In the genomic region with DNA sequence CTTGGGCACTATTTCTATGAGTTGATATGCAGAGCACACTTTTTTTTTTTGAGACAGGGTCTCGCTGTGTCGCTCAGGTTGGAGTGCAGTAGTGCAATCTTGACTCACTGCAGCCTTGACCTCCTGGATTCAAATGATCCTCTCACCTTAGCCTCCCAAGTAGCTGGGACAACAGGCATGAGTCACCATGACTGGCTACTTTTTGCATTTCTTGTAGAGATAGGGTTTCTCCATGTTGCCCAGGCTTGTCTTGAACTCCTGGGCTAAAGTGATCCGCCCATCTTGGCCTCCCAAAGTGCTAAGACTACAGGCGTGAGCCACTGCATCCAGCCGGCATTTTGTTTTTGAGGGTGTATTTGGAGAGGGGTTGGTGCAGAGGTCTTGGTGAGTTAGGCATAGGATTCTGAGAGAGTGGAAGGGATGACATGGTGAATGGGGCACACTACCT, we compare ENCODE assay signal across 22 cellular contexts. TPM values are rescaled to one million over a fixed set of nuclear protein-coding genes. Genes with fewer than 3 reads are reported as not detected.
DNase-seq lines count a peak whose midpoint lies in the region; ATAC-seq, FAIRE-seq and TF ChIP-seq lines count a peak whose summit lies in the region.
"Had no signal": no experiment of that assay in that cellular context is flagged by ENCODE, and none has a peak within 500 bp of the region (broad histone marks: within the 10 kb centered on the region; RNA-seq: fewer than 3 reads in every experiment).

No MANE protein-coding gene starts in this region.

- no peaks in the 10 kb centered on the region for H3K9me3 ChIP-seq in K562 (replicated peaks; ENCODE audit: control insufficient read depth, insufficient read depth, low read depth, low read length)

- CTCF ChIA-PET in K562 (lab: Yijun Ruan, JAX; ENCODE audit: low intra/inter-chr PET ratio), result no interaction called here

- H3K4me1 ChIP-seq in K562 (replicated peaks in 1 of 2; ENCODE audit: control insufficient read depth in 2 of 2, insufficient read depth in 2 of 2, low read length in 2 of 2), result peaks cover 5 to 16% of the 10 kb centered on the region in 2 experiments; a peak in 4 of 5 replicates

- no peak for TF ChIP-seq RAD21 in K562 (CRISPR knock-in tag; conservative IDR thresholded peaks at IDR 0.05 in 1 of 2, IDR thresholded peaks at IDR 0.05 in 1 of 2)

- TF ChIP-seq POLR2A in K562 (conservative IDR thresholded peaks at IDR 0.05), result no peak; the same call in 1 of the 2 replicates

- no peaks in the 10 kb centered on the region for H3K27me3 ChIP-seq in K562 (ENCODE audit: control insufficient read depth in 2 of 2, insufficient read depth in 2 of 2, low read length in 2 of 2)
- H3K27me3 ChIP-seq: dorsolateral prefrontal cortex had no signal

- no peak for TF ChIP-seq CTCF in K562 (IDR thresholded peaks at IDR 0.05 in 2 of 3, conservative IDR thresholded peaks at IDR 0.05 in 1 of 3; ENCODE audit: insufficient read depth in 2 of 3, low read depth in 1 of 3, low read length in 3 of 3)

- peak overlapping the region; percentile 6; the same call in 1 of the 2 replicates for H3K4me2 ChIP-seq in K562 (ENCODE audit: insufficient read depth, low read length)

- no peak overlapping the region for H3K4me3 ChIP-seq in K562
- H3K4me3 ChIP-seq: dorsolateral prefrontal cortex had no signal

- no TSS peak for BruUV-seq in K562 (replicated peaks; lab: Mats Ljungman, UMichigan)

- H3K79me2 ChIP-seq in K562 (ENCODE audit: control insufficient read depth, insufficient read depth, low read length), result no peaks in the 10 kb centered on the region

- peak overlapping the region in 1 of 2 experiments; percentile 32; a peak in 1 of 4 replicates for H3K9ac ChIP-seq in K562 (ENCODE audit: insufficient read depth in 1 of 2, low read depth in 2 of 2, low read length in 2 of 2)

- DNase-seq in EL (peak; percentile 26), LHCN-M2 (ENCODE audit: low read depth) (peak; percentile 26), K562 (ENCODE audit: extremely low read depth in 1 of 4, low spot score in 3 of 4) (peak in 1 of 4 experiments; percentile 82), iris pigment epithelial cell (ENCODE audit: low read depth) (peak; percentile 46), NCI-H2107 treated with DMSO at 0.1 percent for 48 hours (lab: John Stamatoyannopoulos, UW; ENCODE audit: unreplicated experiment) (no peak)
- DNase-seq: activated B cell treated with CpG ODN at 0.5 μM for 24 hours; activated CD4-positive, alpha-beta memory T cell treated with anti-CD3 and anti-CD28 coated beads, Interleukin-2, amount 10 ng/mL, durations not matched to agents 7 days and 5 days; activated naive CD4-positive, alpha-beta T cell; activated T-cell treated with anti-CD3 and anti-CD28 coated beads for 4 hours; amniotic stem cell; caudate nucleus; CD4-positive, CD25-positive, alpha-beta regulatory T cell; DMS153; dorsolateral prefrontal cortex; glutamatergic neuron; stimulated activated CD4-positive, alpha-beta T cell treated with anti-CD3 and anti-CD28 coated beads, Interleukin-1b, Interleukin-23, amount 100 ng/mL, for 48 hours; stimulated activated naive CD4-positive, alpha-beta T cell had no signal

- in situ Hi-C loops in K562 (cut with MboI), result no loop called here

- POLR2A ChIA-PET in K562 (lab: Yijun Ruan, JAX), result interaction anchor here (0.6 to 1.7 kb wide), 3 partner anchors 13 to 30 kb away, joined by 3 to 5 read pairs (median 3); no protein-coding TSS in a partner anchor

- ATAC-seq in K562 (peak; percentile 79), HG03354 (IDR thresholded peaks at IDR 0.05; ENCODE audit: poor library complexity, severe bottlenecking, unreplicated experiment) (no peak), HG02588 (IDR thresholded peaks at IDR 0.05; ENCODE audit: unreplicated experiment) (no peak), HG02623 (IDR thresholded peaks at IDR 0.05; ENCODE audit: unreplicated experiment) (no peak)

- H3K9me1 ChIP-seq in K562 (ENCODE audit: control insufficient read depth, insufficient read depth, low read length), result no peaks in the 10 kb centered on the region

- peak overlapping the region; percentile 71 for H3K27ac ChIP-seq in K562 (ENCODE audit: extremely low read depth, low read depth, low read length)
- H3K27ac ChIP-seq: dorsolateral prefrontal cortex had no signal

- no peaks in the 10 kb centered on the region for H4K20me1 ChIP-seq in K562 (replicated peaks; ENCODE audit: control insufficient read depth, insufficient read depth, low read length)

- intact Hi-C loops in K562 (cut with micrococcal nuclease), result no loop called here

- TF ChIP-seq EP300 in K562 (IDR thresholded peaks at IDR 0.05; ENCODE audit: low read length), result peak; percentile 31; the same call in 1 of the 2 replicates

- H2AFZ ChIP-seq in K562 (ENCODE audit: low read depth, low read length), result peak overlapping the region; percentile 88

- H3K36me3 ChIP-seq in K562 (ENCODE audit: control insufficient read depth, insufficient read depth, low read length), result no peaks in the 10 kb centered on the region

- FAIRE-seq in K562 (lab: Jason Lieb, UNC), result peak; percentile 94
- FAIRE-seq: H1 had no signal

- 32% methylated on average over 5 of the region's 5 CpGs for WGBS in K562 (ENCODE audit: insufficient coverage, low coverage, missing lambda C conversion rate)

TF ChIP-seq in K562, 482 proteins besides CTCF, POLR2A, EP300 and RAD21 (continues in another document):
- TF ChIP-seq SRSF1 (IDR thresholded peaks at IDR 0.05; ENCODE audit: low read depth, low read length) (no peak), CREBBP (IDR thresholded peaks at IDR 0.05; ENCODE audit: low read depth, low read length) (no peak), OTX1 (CRISPR knock-in tag; IDR thresholded peaks at IDR 0.05) (no peak), BRD4 (IDR thresholded peaks at IDR 0.05) (no peak), SRSF9 (IDR thresholded peaks at IDR 0.05; ENCODE audit: borderline replicate concordance, low read depth, low read length) (no peak), SMAD3 (CRISPR knock-in tag; conservative IDR thresholded peaks at IDR 0.05) (no peak), NFE2 (IDR thresholded peaks at IDR 0.05; ENCODE audit: low read depth) (peak; percentile 96), ERF (CRISPR knock-in tag; IDR thresholded peaks at IDR 0.05) (no peak), THRA (IDR thresholded peaks at IDR 0.05) (no peak), FOXA3 (CRISPR knock-in tag; conservative IDR thresholded peaks at IDR 0.05 in 1 of 2, IDR thresholded peaks at IDR 0.05 in 1 of 2) (no peak)
- TF ChIP-seq, protein P1, sequence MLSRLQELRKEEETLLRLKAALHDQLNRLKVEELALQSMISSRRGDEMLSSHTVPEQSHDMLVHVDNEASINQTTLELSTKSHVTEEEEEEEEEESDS (CRISPR knock-in tag; IDR thresholded peaks at IDR 0.05), result no peak

RNA-seq across cellular contexts. Expression of gene MTCH2, which starts 29.9 kb away (rescaled TPM):
- total RNA-seq in LHCN-M2 (2014; rRNA removed) (142 and 143 TPM in 2 replicates), K562 (2014; rRNA removed) (95.4 and 124 TPM in 2 replicates), K562 (2014; rRNA removed; fragmentation: Illumina TruSeq; extraction: Trizol) (245 and 293 TPM in 2 replicates), K562 (2015; rRNA removed; fragmentation: Illumina TruSeq; extraction: Trizol) (154 and 162 TPM in 2 replicates), K562 (2021) (266 and 273 TPM in 2 replicates)
- polyA plus RNA-seq in LHCN-M2 (2012), result 200 TPM
- 62.0 and 62.6 TPM in 2 replicates for total RNA-seq in K562 (2011; cell fraction: chromatin; rRNA removed; ENCODE audit: low replicate concordance)
- total RNA-seq in K562 (2011; cell fraction: nucleolus; rRNA removed), result 38.3 and 45.9 TPM in 2 replicates
- 63.4 and 83.7 TPM in 2 replicates for total RNA-seq in K562 (2011; cell fraction: nucleoplasm; rRNA removed)
- polyA plus RNA-seq in K562 (2011; rRNA removed) (125 and 198 TPM in 2 replicates), K562 (2014; fragmentation: Illumina TruSeq; extraction: Trizol) (194 and 219 TPM in 2 replicates), K562 (2014; fragmentation: Nextera tagmentation; extraction: Ambion mirVana) (100 to 1,000 TPM; 607 to 620 TPM), K562 (2014; rRNA removed) (117 and 134 TPM in 2 replicates)
- polyA plus RNA-seq in K562 (2011; cell fraction: cytosol; rRNA removed), result 161 and 214 TPM in 2 replicates
- 96.3 and 140 TPM in 2 replicates for polyA plus RNA-seq in K562 (2011; cell fraction: nucleus; rRNA removed)
- 159 and 305 TPM in 2 replicates for polyA plus RNA-seq in K562 (2012)
- 124 and 166 TPM in 2 replicates for polyA minus RNA-seq in K562 (2011; rRNA and poly(A)+ RNA removed)
- polyA minus RNA-seq in K562 (2011; cell fraction: cytosol; rRNA and poly(A)+ RNA removed), result 80.1 and 100 TPM in 2 replicates
- 21.0 and 35.2 TPM in 2 replicates for polyA minus RNA-seq in K562 (2011; cell fraction: nucleus; rRNA and poly(A)+ RNA removed)

RNA-seq across cellular contexts. Expression of gene AGBL2, which starts 42.9 kb away (rescaled TPM):
- total RNA-seq in LHCN-M2 (2014; rRNA removed), result 0.38 and 0.92 TPM in 2 replicates
- 0.51 TPM for polyA plus RNA-seq in LHCN-M2 (2012)
- 2.0 and 5.8 TPM in 2 replicates for total RNA-seq in K562 (2011; cell fraction: chromatin; rRNA removed; ENCODE audit: low replicate concordance)
- 6.4 and 8.3 TPM in 2 replicates for total RNA-seq in K562 (2011; cell fraction: nucleolus; rRNA removed)
- 4.8 and 11.8 TPM in 2 replicates for total RNA-seq in K562 (2011; cell fraction: nucleoplasm; rRNA removed)
- total RNA-seq in K562 (2014; rRNA removed), result 2.6 and 6.5 TPM in 2 replicates
- 0.64 and 1.3 TPM in 2 replicates for total RNA-seq in K562 (2014; rRNA removed; fragmentation: Illumina TruSeq; extraction: Trizol)
- total RNA-seq in K562 (2015; rRNA removed; fragmentation: Illumina TruSeq; extraction: Trizol), result 0.64 and 0.94 TPM in 2 replicates
- 0.93 and 0.96 TPM in 2 replicates for total RNA-seq in K562 (2021)
- 2.1 and 2.3 TPM in 2 replicates for polyA plus RNA-seq in K562 (2011; rRNA removed)
- 1.2 and 1.5 TPM in 2 replicates for polyA plus RNA-seq in K562 (2011; cell fraction: cytosol; rRNA removed)
- 11.7 and 18.0 TPM in 2 replicates for polyA plus RNA-seq in K562 (2011; cell fraction: nucleus; rRNA removed)
- 2.0 and 2.2 TPM in 2 replicates for polyA plus RNA-seq in K562 (2012)
- polyA plus RNA-seq in K562 (2014; fragmentation: Illumina TruSeq; extraction: Trizol), result 0.76 and 1.4 TPM in 2 replicates
- under 1 TPM; 0.57 to 0.73 TPM for polyA plus RNA-seq in K562 (2014; fragmentation: Nextera tagmentation; extraction: Ambion mirVana)
- polyA plus RNA-seq in K562 (2014; rRNA removed), result 2.8 and 6.1 TPM in 2 replicates
- 0.25 and 0.48 TPM in 2 replicates for polyA minus RNA-seq in K562 (2011; rRNA and poly(A)+ RNA removed)
- 0.76 TPM in 1 of 2 replicates, not detected in the other for polyA minus RNA-seq in K562 (2011; cell fraction: cytosol; rRNA and poly(A)+ RNA removed)
- polyA minus RNA-seq in K562 (2011; cell fraction: nucleus; rRNA and poly(A)+ RNA removed), result 3.6 and 4.1 TPM in 2 replicates
- polyA plus RNA-seq: neural cell had no signal
